22 cellular contexts compared by ENCODE assay signal in genomic region chr15:98923579-98923978, GRCh38.
DNase-seq lines count a peak whose midpoint lies in the region; ATAC-seq and TF ChIP-seq lines count a peak whose summit lies in the region.
"Had no signal": no experiment of that assay in that cellular context is flagged by ENCODE, and none has a peak within 500 bp of the region (broad histone marks: within the 10 kb centered on the region; RNA-seq: fewer than 3 reads in every experiment).

No MANE protein-coding gene starts in this region.

- POLR2A ChIA-PET in OCI-LY7 (lab: Charles Lee), result interaction anchor here (0.7 kb wide), 1 partner anchor 806 kb away, joined by 3 read pairs; no protein-coding TSS in a partner anchor

- H3K36me3 ChIP-seq in body of pancreas (replicated peaks in 1 of 2; ENCODE audit: insufficient read depth in 1 of 2, low read depth in 2 of 2) (peaks cover 5 to 6% of the 10 kb centered on the region in 2 donors), stomach (peaks cover 12 to 75% (median 66%) of the 10 kb centered on the region in 4 donors), OCI-LY7 (ENCODE audit: insufficient read depth, low read length) (no peaks in the 10 kb centered on the region; the same call in 1 of the 2 replicates), Karpas-422 (ENCODE audit: insufficient read depth, low read length) (no peaks in the 10 kb centered on the region)

- peak overlapping the region; percentile 51 to 74 (median 63) for H3K27ac ChIP-seq in body of pancreas
- H3K27ac ChIP-seq in stomach, result peak overlapping the region; percentile 45 to 77 (median 67)
- H3K27ac ChIP-seq in OCI-LY7 (ENCODE audit: low read depth, low read length, poor library complexity, severe bottlenecking), result no peak overlapping the region
- H3K27ac ChIP-seq in Karpas-422 (ENCODE audit: low read length), result no peak overlapping the region
- H3K27ac ChIP-seq: Peyer's patch had no signal

- DNase-seq in body of pancreas (peak in 1 of 4 donors; percentile 37), nephron progenitor cell (no peak), stomach (no peak), OCI-LY7 (ENCODE audit: low spot score) (no peak), Karpas-422 (no peak), COLO829 (ENCODE audit: low spot score) (no peak), mesenteric fat pad (ENCODE audit: low spot score) (no peak)
- DNase-seq: CD4-positive, CD25-positive, alpha-beta regulatory T cell; COR-L47; DMS 273 treated with DMSO at 0.1 percent for 48 hours; DMS79 treated with DMSO at 0.1 percent for 48 hours; H7; NCI-H1694; NCI-H2081; NCI-H2171; NCI-H345; NCI-H524; NCI-H82; Peyer's patch had no signal

- H3K9me2 ChIP-seq in OCI-LY7 (ENCODE audit: insufficient read depth, low read length), result no peaks in the 10 kb centered on the region
- H3K9me2 ChIP-seq in Karpas-422 (replicated peaks; ENCODE audit: insufficient read depth, low read length), result no peaks in the 10 kb centered on the region

- BruUV-seq in OCI-LY7 (replicated peaks; lab: Mats Ljungman, UMichigan), result no TSS peak

- no peaks in the 10 kb centered on the region for H3K9me3 Mint-ChIP-seq in nephron progenitor cell
- H3K9me3 Mint-ChIP-seq: CD4-positive, CD25-positive, alpha-beta regulatory T cell; IgD-negative memory B cell had no signal

- CTCF ChIA-PET in OCI-LY7 (lab: Charles Lee; ENCODE audit: unreplicated experiment), result no interaction called here

- H3K79me2 ChIP-seq in OCI-LY7 (ENCODE audit: insufficient read depth, low read depth, low read length), result no peaks in the 10 kb centered on the region
- H3K79me2 ChIP-seq in Karpas-422 (ENCODE audit: low read length), result no peaks in the 10 kb centered on the region

- H2AFZ ChIP-seq in OCI-LY7 (ENCODE audit: low read length) (no peak overlapping the region), Karpas-422 (ENCODE audit: low read length) (no peak overlapping the region)

- intact Hi-C loops in body of pancreas (cut with DNase I) (no loop called here), stomach (cut with DNase I; ENCODE audit: low total_unique reads) (no loop called here), OCI-LY7 (cut with micrococcal nuclease; ENCODE audit: unreplicated experiment) (no loop called here)

- H3K9ac ChIP-seq in Karpas-422 (ENCODE audit: low read length), result no peak overlapping the region

- H3K4me1 Mint-ChIP-seq in nephron progenitor cell, result peaks cover 60% of the 10 kb centered on the region
- H3K4me1 Mint-ChIP-seq: CD4-positive, CD25-positive, alpha-beta regulatory T cell had no signal

- ATAC-seq in body of pancreas, result peak; percentile 25
- ATAC-seq: Right ventricle myocardium inferior had no signal

- no peak for TF ChIP-seq CTCF in body of pancreas (IDR thresholded peaks at IDR 0.05)
- TF ChIP-seq CTCF in nephron progenitor cell (IDR thresholded peaks at IDR 0.05), result no peak
- TF ChIP-seq CTCF in stomach (IDR thresholded peaks at IDR 0.05), result no peak
- TF ChIP-seq CTCF in OCI-LY7 (conservative IDR thresholded peaks at IDR 0.05; ENCODE audit: low read length), result no peak

- TF ChIP-seq EP300 in stomach (IDR thresholded peaks at IDR 0.05), result no peak

- no peaks in the 10 kb centered on the region for H3K27me3 Mint-ChIP-seq in nephron progenitor cell (ENCODE audit: low read depth, poor library complexity)
- H3K27me3 Mint-ChIP-seq: CD4-positive, CD25-positive, alpha-beta regulatory T cell had no signal

- 53 to 57% methylated on average over 10 of the region's 10 CpGs for WGBS in body of pancreas, 2 donors
- WGBS in stomach, 5 donors, result 57 to 85% (median 69%) methylated on average over 2 to 10 of the region's 10 CpGs

- H3K4me1 ChIP-seq in body of pancreas, result peaks cover 58% of the 10 kb centered on the region
- H3K4me1 ChIP-seq in stomach, result peaks cover 20 to 47% (median 34%) of the 10 kb centered on the region in 4 donors
- no peaks in the 10 kb centered on the region for H3K4me1 ChIP-seq in OCI-LY7 (ENCODE audit: insufficient read depth, low read length, poor library complexity, severe bottlenecking)
- H3K4me1 ChIP-seq in Karpas-422 (ENCODE audit: low read length), result no peaks in the 10 kb centered on the region
- H3K4me1 ChIP-seq: Peyer's patch had no signal

- H3K9me3 ChIP-seq in body of pancreas (no peaks in the 10 kb centered on the region), stomach (no peaks in the 10 kb centered on the region), OCI-LY7 (ENCODE audit: low read length) (no peaks in the 10 kb centered on the region), Karpas-422 (ENCODE audit: low read length) (no peaks in the 10 kb centered on the region)
- H3K9me3 ChIP-seq: Peyer's patch had no signal

- peaks cover 78% of the 10 kb centered on the region for H3K36me3 Mint-ChIP-seq in nephron progenitor cell (ENCODE audit: low read depth)

- H3K27ac Mint-ChIP-seq in nephron progenitor cell, result peak overlapping the region; percentile 48
- H3K27ac Mint-ChIP-seq: CD4-positive, CD25-positive, alpha-beta regulatory T cell; IgD-negative memory B cell had no signal

- H3K4me3 ChIP-seq in body of pancreas, result no peak overlapping the region
- H3K4me3 ChIP-seq in stomach, result no peak overlapping the region
- no peak overlapping the region for H3K4me3 ChIP-seq in OCI-LY7 (ENCODE audit: low read depth, low read length, poor library complexity, severe bottlenecking)
- no peak overlapping the region for H3K4me3 ChIP-seq in Karpas-422 (ENCODE audit: low read length)
- H3K4me3 ChIP-seq: GM12878, Peyer's patch had no signal

- no peaks in the 10 kb centered on the region for H4K20me1 ChIP-seq in OCI-LY7 (ENCODE audit: insufficient read depth, low read length)
- H4K20me1 ChIP-seq in Karpas-422 (ENCODE audit: insufficient read depth, low read depth, low read length), result no peaks in the 10 kb centered on the region

- H3K27me3 ChIP-seq in body of pancreas (no peaks in the 10 kb centered on the region), stomach (no peaks in the 10 kb centered on the region), Karpas-422 (ENCODE audit: low read length) (no peaks in the 10 kb centered on the region)
- H3K27me3 ChIP-seq: Peyer's patch had no signal

- TF ChIP-seq POLR2A in body of pancreas (IDR thresholded peaks at IDR 0.05), result no peak
- no peak for TF ChIP-seq POLR2A in stomach (IDR thresholded peaks at IDR 0.05)

- H3K4me2 ChIP-seq in OCI-LY7 (ENCODE audit: low read length) (no peak overlapping the region), Karpas-422 (ENCODE audit: low read depth, low read length, poor library complexity, severe bottlenecking) (no peak overlapping the region)

- no peak overlapping the region for H3K4me3 Mint-ChIP-seq in nephron progenitor cell
- H3K4me3 Mint-ChIP-seq: CD4-positive, CD25-positive, alpha-beta regulatory T cell; IgD-negative memory B cell had no signal

Comparison
In these comparisons a context has a peak if more than half of its experiments do, and no peak if none do; other contexts are left out.
1. H3K27ac ChIP-seq: peak in body of pancreas (4 of 4) and stomach (5 of 5); none in OCI-LY7 (single experiment) and Karpas-422 (single experiment).